8 cellular contexts compared by ENCODE assay signal in the genomic region with DNA sequence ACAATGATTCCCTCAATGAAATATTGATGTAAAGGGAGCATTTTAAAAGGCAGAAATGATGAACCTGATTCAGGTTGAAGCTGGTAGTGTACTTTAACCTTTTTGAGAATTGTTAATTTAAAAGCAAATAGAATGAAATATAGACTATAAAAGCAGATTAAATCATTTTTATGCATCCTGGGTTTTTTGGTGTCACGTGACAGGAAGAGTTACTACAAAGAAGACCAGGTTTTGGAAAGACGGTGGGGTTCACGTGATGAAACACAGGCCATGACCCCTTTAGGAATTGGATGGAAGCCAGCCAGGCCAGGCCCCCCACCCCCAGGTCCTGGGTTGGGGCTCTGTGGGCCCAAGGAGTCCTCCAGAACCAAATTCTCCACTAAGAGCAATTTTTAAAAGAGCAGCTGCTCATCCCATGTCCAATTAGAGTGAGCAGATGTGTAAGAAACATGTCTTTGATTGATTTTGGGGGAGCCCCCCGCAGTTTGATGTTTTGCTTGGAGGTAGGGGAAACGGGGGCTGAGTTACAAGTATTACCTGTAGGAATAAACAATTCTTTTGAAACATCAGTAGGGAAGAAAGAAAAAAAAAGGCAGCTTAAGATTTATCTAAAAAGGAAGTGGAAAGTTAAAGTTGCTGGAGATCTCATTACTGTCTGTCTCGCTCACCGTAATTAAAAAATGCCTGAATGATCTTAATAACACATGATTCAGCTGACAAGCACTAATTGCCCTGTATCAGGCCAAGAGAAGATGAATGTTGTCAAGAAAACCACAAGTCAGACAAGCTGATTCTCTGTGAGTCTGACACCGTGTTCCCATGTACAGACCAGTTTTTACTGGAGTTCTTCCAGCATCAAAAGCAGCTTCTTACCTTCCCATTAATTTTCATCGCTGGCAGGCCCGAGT.
DNase-seq lines count a peak whose midpoint lies in the region; FAIRE-seq and TF ChIP-seq lines count a peak whose summit lies in the region.
"Had no signal": no experiment of that assay in that cellular context is flagged by ENCODE, and none has a peak within 500 bp of the region (broad histone marks: within the 10 kb centered on the region; RNA-seq: fewer than 3 reads in every experiment).

No MANE protein-coding gene starts in this region.

- no peak overlapping the region for H3K27ac Mint-ChIP-seq in activated CD4-positive, alpha-beta T cell treated with anti-CD3 and anti-CD28 coated beads, Interleukin-2, amount 10 ng/mL, durations not matched to agents 24 days and 14 days

- H3K9ac ChIP-seq in rectal smooth muscle tissue (ENCODE audit: low read length), result no peak overlapping the region

- intact Hi-C loops in esophagus squamous epithelium (cut with DNase I), result no loop called here
- intact Hi-C loops in activated CD4-positive, alpha-beta T cell treated with anti-CD3 and anti-CD28 coated beads, Interleukin-2, amount 10 ng/mL, durations not matched to agents 24 days and 14 days (cut with micrococcal nuclease), result no loop called here

- H3K27ac ChIP-seq in esophagus squamous epithelium (peak overlapping the region; percentile 49 to 87 (median 85)), rectal smooth muscle tissue (ENCODE audit: low read depth, low read length) (peak overlapping the region; percentile 88)

- H3K36me3 Mint-ChIP-seq in activated CD4-positive, alpha-beta T cell treated with anti-CD3 and anti-CD28 coated beads, Interleukin-2, amount 10 ng/mL, durations not matched to agents 24 days and 14 days (ENCODE audit: low read depth), result no peaks in the 10 kb centered on the region

- H3K9me3 ChIP-seq in esophagus squamous epithelium, result no peaks in the 10 kb centered on the region

- H3K4me3 ChIP-seq in esophagus squamous epithelium, result no peak overlapping the region
- H3K4me3 ChIP-seq in rectal smooth muscle tissue (ENCODE audit: low read length), result no peak overlapping the region

- no peaks in the 10 kb centered on the region for H3K27me3 ChIP-seq in esophagus squamous epithelium
- no peaks in the 10 kb centered on the region for H3K27me3 ChIP-seq in rectal smooth muscle tissue (ENCODE audit: control insufficient read depth, insufficient read depth, low read length)

- no peaks in the 10 kb centered on the region for H3K9me3 Mint-ChIP-seq in activated CD4-positive, alpha-beta T cell treated with anti-CD3 and anti-CD28 coated beads, Interleukin-2, amount 10 ng/mL, durations not matched to agents 24 days and 14 days

- H3K27me3 Mint-ChIP-seq in activated CD4-positive, alpha-beta T cell treated with anti-CD3 and anti-CD28 coated beads, Interleukin-2, amount 10 ng/mL, durations not matched to agents 24 days and 14 days, result no peaks in the 10 kb centered on the region

- H3K4me1 ChIP-seq in esophagus squamous epithelium, result peaks cover 26 to 70% (median 30%) of the 10 kb centered on the region in 3 donors
- H3K4me1 ChIP-seq in rectal smooth muscle tissue (ENCODE audit: control insufficient read depth, insufficient read depth, low read length), result peaks cover 40% of the 10 kb centered on the region

- no peak overlapping the region for H3K4me3 Mint-ChIP-seq in activated CD4-positive, alpha-beta T cell treated with anti-CD3 and anti-CD28 coated beads, Interleukin-2, amount 10 ng/mL, durations not matched to agents 24 days and 14 days

- peak; percentile 31 for DNase-seq in EL
- DNase-seq in RCC 7860 (ENCODE audit: low spot score), result peak; percentile 47
- no peak for DNase-seq in esophagus squamous epithelium (lab: John Stamatoyannopoulos, UW)
- DNase-seq in cerebellum (ENCODE audit: low spot score), result no peak
- no peak for DNase-seq in D341Med (ENCODE audit: low spot score)
- DNase-seq in activated CD4-positive, alpha-beta T cell treated with anti-CD3 and anti-CD28 coated beads, Interleukin-2, amount 10 ng/mL, durations not matched to agents 24 days and 14 days, result no peak
- DNase-seq: NCI-H526 treated with DMSO at 0.1 percent for 48 hours had no signal

- peak; percentile 53 for FAIRE-seq in RCC 7860 (lab: Jason Lieb, UNC)

- TF ChIP-seq CTCF in esophagus squamous epithelium (IDR thresholded peaks at IDR 0.05), result no peak

- H3K36me3 ChIP-seq in esophagus squamous epithelium (no peaks in the 10 kb centered on the region), rectal smooth muscle tissue (ENCODE audit: control insufficient read depth, insufficient read depth, low read length) (no peaks in the 10 kb centered on the region)

- 29 to 34% methylated on average over 10 of the region's 10 CpGs for WGBS in esophagus squamous epithelium, 2 donors

- H3K4me1 Mint-ChIP-seq in activated CD4-positive, alpha-beta T cell treated with anti-CD3 and anti-CD28 coated beads, Interleukin-2, amount 10 ng/mL, durations not matched to agents 24 days and 14 days, result peaks cover 12% of the 10 kb centered on the region

- peak in 1 of 4 donors; percentile 10 for TF ChIP-seq POLR2A in esophagus squamous epithelium (IDR thresholded peaks at IDR 0.05)

Comparison
In these comparisons a context has a peak if more than half of its experiments do, and no peak if none do; other contexts are left out.
1. DNase-seq: peak in EL (single experiment) and RCC 7860 (single experiment); none in esophagus squamous epithelium (single experiment), cerebellum (single experiment), D341Med (single experiment) and activated CD4-positive, alpha-beta T cell treated with anti-CD3 and anti-CD28 coated beads, Interleukin-2, amount 10 ng/mL, durations not matched to agents 24 days and 14 days (single experiment).